In genomic region chr16:1941162-1941923, GRCh38 we compare ENCODE assay signal across 9 cellular contexts. TPM values are rescaled to one million over a fixed set of nuclear protein-coding genes. Genes with fewer than 3 reads are reported as not detected.
DNase-seq lines count a peak whose midpoint lies in the region; ATAC-seq and TF ChIP-seq lines count a peak whose summit lies in the region.
"Had no signal": no experiment of that assay in that cellular context is flagged by ENCODE, and none has a peak within 500 bp of the region (broad histone marks: within the 10 kb centered on the region; RNA-seq: fewer than 3 reads in every experiment).

No MANE protein-coding gene starts in this region.

- no peak for TF ChIP-seq CTCF in osteocyte (IDR thresholded peaks at IDR 0.05)

- DNase-seq in DMS53 treated with DMSO at 0.1 percent for 48 hours (lab: John Stamatoyannopoulos, UW; ENCODE audit: unreplicated experiment), result peak; percentile 50
- DNase-seq in NOMO-1 treated with dmso at 0.1 percent for 144 hours (lab: John Stamatoyannopoulos, UW; ENCODE audit: unreplicated experiment), result peak; percentile 36
- no peak for DNase-seq in effector memory CD8-positive, alpha-beta T cell
- DNase-seq in osteocyte (ENCODE audit: extremely low spot score, unreplicated experiment), result no peak
- no peak for DNase-seq in activated gamma-delta T cell (lab: John Stamatoyannopoulos, UW)
- DNase-seq: NCI-H82 had no signal

- no peaks in the 10 kb centered on the region for H3K27me3 Mint-ChIP-seq in effector memory CD8-positive, alpha-beta T cell
- no peaks in the 10 kb centered on the region for H3K27me3 Mint-ChIP-seq in osteocyte (ENCODE audit: unreplicated experiment)

- peaks cover 9 to 13% of the 10 kb centered on the region in 2 donors for H3K4me1 Mint-ChIP-seq in effector memory CD8-positive, alpha-beta T cell (ENCODE audit: low read depth in 2 of 2)
- peaks cover 19% of the 10 kb centered on the region for H3K4me1 Mint-ChIP-seq in osteocyte (ENCODE audit: unreplicated experiment)

- no peak for ATAC-seq in effector memory CD8-positive, alpha-beta T cell (replicated peaks)
- ATAC-seq in GM19452 (IDR thresholded peaks at IDR 0.05; ENCODE audit: unreplicated experiment), result no peak
- no peak for ATAC-seq in HG03039 (IDR thresholded peaks at IDR 0.05; ENCODE audit: unreplicated experiment)
- ATAC-seq in GM21390 (IDR thresholded peaks at IDR 0.05; ENCODE audit: unreplicated experiment), result no peak

- no peaks in the 10 kb centered on the region for H3K9me3 Mint-ChIP-seq in effector memory CD8-positive, alpha-beta T cell
- no peaks in the 10 kb centered on the region for H3K9me3 Mint-ChIP-seq in osteocyte (ENCODE audit: unreplicated experiment)

- H3K27ac Mint-ChIP-seq in effector memory CD8-positive, alpha-beta T cell, result no peak overlapping the region
- H3K27ac Mint-ChIP-seq in osteocyte (ENCODE audit: unreplicated experiment), result peak overlapping the region; percentile 13

- H3K4me3 Mint-ChIP-seq in effector memory CD8-positive, alpha-beta T cell, result peak overlapping the region; percentile 90 to 92
- H3K4me3 Mint-ChIP-seq in osteocyte (ENCODE audit: unreplicated experiment), result peak overlapping the region; percentile 85

- peaks cover 15% of the 10 kb centered on the region for H3K36me3 Mint-ChIP-seq in effector memory CD8-positive, alpha-beta T cell (ENCODE audit: insufficient read depth)
- peaks cover 6% of the 10 kb centered on the region for H3K36me3 Mint-ChIP-seq in osteocyte (ENCODE audit: unreplicated experiment)

RNA-seq across cellular contexts. Expression of gene MSRB1, which starts 1.7 kb away (rescaled TPM):
- 17.1 and 21.0 TPM in 2 replicates for total RNA-seq in osteocyte

RNA-seq across cellular contexts. Expression of gene RPL3L, which starts 13.1 kb away (rescaled TPM):
- 1.2 TPM in 1 of 2 replicates, not detected in the other for total RNA-seq in osteocyte

RNA-seq across cellular contexts. Expression of gene NDUFB10, which starts 18.0 kb away (rescaled TPM):
- 126 TPM in 2 replicates for total RNA-seq in osteocyte

RNA-seq across cellular contexts. Expression of gene HS3ST6, which starts 23.1 kb away (rescaled TPM):
- not detected in 2 replicates for total RNA-seq in osteocyte

RNA-seq across cellular contexts. Expression of gene RPS2, which starts 23.3 kb away (rescaled TPM):
- total RNA-seq in osteocyte, result 2,261 and 2,286 TPM in 2 replicates

Comparison
In these comparisons a context has a peak if more than half of its experiments do, and no peak if none do; other contexts are left out.
1. DNase-seq: peak in DMS53 treated with DMSO at 0.1 percent for 48 hours (single experiment) and NOMO-1 treated with dmso at 0.1 percent for 144 hours (single experiment); none in effector memory CD8-positive, alpha-beta T cell (0 of 3), osteocyte (single experiment) and activated gamma-delta T cell (single experiment).